ENCODE assay signal across 1 cellular context in the genomic region with DNA sequence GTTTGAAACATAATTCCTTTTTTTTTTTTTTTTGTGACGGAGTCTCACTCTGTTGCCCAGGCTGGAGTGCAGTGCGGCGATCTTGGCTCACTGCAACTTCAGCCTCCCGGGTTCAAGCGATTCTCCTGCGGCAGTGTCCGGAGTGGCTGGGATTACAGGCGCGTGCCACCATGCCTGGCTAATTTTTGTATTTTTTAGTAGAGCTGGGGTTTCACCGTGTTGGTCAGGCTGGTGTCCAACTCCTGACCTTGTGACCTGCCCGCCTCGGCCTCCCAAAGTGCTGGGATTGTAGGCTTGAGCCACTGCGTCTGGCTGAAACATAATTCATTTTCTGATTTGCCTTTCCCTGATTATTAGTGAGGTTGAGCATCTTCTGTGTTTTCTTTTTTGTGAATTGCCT.
TF ChIP-seq lines count a peak whose summit lies in the region.

No MANE protein-coding gene starts in this region.

TF ChIP-seq in K562, 482 proteins besides CTCF, POLR2A, EP300 and RAD21:
- TF ChIP-seq ZNF121 (CRISPR knock-in tag; conservative IDR thresholded peaks at IDR 0.05) (peak; percentile 74), MLLT1 (IDR thresholded peaks at IDR 0.05) (peak in 1 of 2 experiments; percentile 58; a peak in 1 of 4 replicates)
